In genomic region chr15:25059698-25060471, GRCh38 we compare ENCODE assay signal across 25 cellular contexts.
DNase-seq lines count a peak whose midpoint lies in the region; ATAC-seq and TF ChIP-seq lines count a peak whose summit lies in the region.
"Had no signal": no experiment of that assay in that cellular context is flagged by ENCODE, and none has a peak within 500 bp of the region (broad histone marks: within the 10 kb centered on the region; RNA-seq: fewer than 3 reads in every experiment).

No MANE protein-coding gene starts in this region.

- CTCF ChIA-PET in MCF 10A (lab: Yijun Ruan, JAX) = no interaction called here

- H3K4ac ChIP-seq in mesenchymal stem cell (ENCODE audit: low read depth in 1 of 2, low read length in 2 of 2) = no peak overlapping the region

- no peak overlapping the region for H2AK5ac ChIP-seq in mesenchymal stem cell (ENCODE audit: low read length, severe bottlenecking)

- peaks cover 8% of the 10 kb centered on the region for H3K79me1 ChIP-seq in mesenchymal stem cell (replicated peaks; ENCODE audit: low read length, poor library complexity, severe bottlenecking)

- no peak overlapping the region for H4K8ac ChIP-seq in mesenchymal stem cell (ENCODE audit: low read length)

- no peaks in the 10 kb centered on the region for H3K4me1 Mint-ChIP-seq in activated T-cell treated with anti-CD3 and anti-CD28 coated beads, Interleukin-2, amount 50 U/mL, for 72 hours (ENCODE audit: low read depth)
- H3K4me1 Mint-ChIP-seq in MCF 10A (ENCODE audit: insufficient read depth, unreplicated experiment) = no peaks in the 10 kb centered on the region
- H3K4me1 Mint-ChIP-seq: stimulated activated naive B cell treated with anti-CD40 and anti-IgM and Interleukin-4, amounts not matched to agents 10 μg/mL and 1 μg/mL and 100 μg/mL, for 72 hours; WTC11 had no signal

- no TSS peak for BruUV-seq in MCF 10A (replicated peaks; lab: Mats Ljungman, UMichigan)

- H3K27me3 ChIP-seq in right lobe of liver (no peaks in the 10 kb centered on the region), mesenchymal stem cell (ENCODE audit: control insufficient read depth in 1 of 2, insufficient read depth in 1 of 2, low read length in 2 of 2) (no peaks in the 10 kb centered on the region), WERI-Rb-1 (ENCODE audit: insufficient read depth, low read depth, severe bottlenecking) (no peaks in the 10 kb centered on the region)
- H3K27me3 ChIP-seq: body of pancreas, esophagus squamous epithelium, gastrocnemius medialis had no signal

- H3K36me3 Mint-ChIP-seq in activated T-cell treated with anti-CD3 and anti-CD28 coated beads, Interleukin-2, amount 50 U/mL, for 72 hours (ENCODE audit: insufficient read depth in 2 of 2) = peaks cover 88 to 96% of the 10 kb centered on the region in 2 donors
- H3K36me3 Mint-ChIP-seq in MCF 10A (ENCODE audit: insufficient read depth, unreplicated experiment) = peaks cover 97% of the 10 kb centered on the region

- ATAC-seq in right lobe of liver = no peak
- no peak for ATAC-seq in activated T-cell treated with anti-CD3 and anti-CD28 coated beads, Interleukin-2, amount 50 U/mL, for 72 hours (replicated peaks in 1 of 2)
- ATAC-seq: body of pancreas; gastrocnemius medialis; stimulated activated naive B cell treated with anti-CD40 and anti-IgM and Interleukin-4, amounts not matched to agents 10 μg/mL and 1 μg/mL and 100 μg/mL, for 72 hours; WTC11 had no signal

- no peak overlapping the region for H2BK120ac ChIP-seq in mesenchymal stem cell (ENCODE audit: low read depth, low read length)

- H2BK5ac ChIP-seq in mesenchymal stem cell (ENCODE audit: low read depth, low read length, poor library complexity, severe bottlenecking) = no peak overlapping the region

- no peak overlapping the region for H4K91ac ChIP-seq in mesenchymal stem cell (ENCODE audit: low read length)

- H3K9me3 ChIP-seq in right lobe of liver = peaks cover 0 to 76% (median 34%) of the 10 kb centered on the region in 4 donors
- peaks cover 100% of the 10 kb centered on the region for H3K9me3 ChIP-seq in mesenchymal stem cell (ENCODE audit: control insufficient read depth, low read length)
- peaks cover 83% of the 10 kb centered on the region for H3K9me3 ChIP-seq in WERI-Rb-1 (ENCODE audit: severe bottlenecking)

- H2AFZ ChIP-seq in mesenchymal stem cell (ENCODE audit: low read depth, low read length) = no peak overlapping the region

- H3K4me3 ChIP-seq in right lobe of liver (no peak overlapping the region), mesenchymal stem cell (ENCODE audit: insufficient read depth in 1 of 2, low read depth in 1 of 2, low read length in 2 of 2) (peak overlapping the region in 1 of 2 experiments; percentile 63), WERI-Rb-1 (ENCODE audit: low read depth, low read length) (no peak overlapping the region)
- H3K4me3 ChIP-seq: body of pancreas had no signal

- H3K27ac Mint-ChIP-seq in activated T-cell treated with anti-CD3 and anti-CD28 coated beads, Interleukin-2, amount 50 U/mL, for 72 hours = no peak overlapping the region
- H3K27ac Mint-ChIP-seq in MCF 10A (ENCODE audit: low read depth, unreplicated experiment) = no peak overlapping the region
- H3K27ac Mint-ChIP-seq: CD4-positive, alpha-beta T cell; stimulated activated naive B cell treated with anti-CD40 and anti-IgM and Interleukin-4, amounts not matched to agents 10 μg/mL and 1 μg/mL and 100 μg/mL, for 72 hours; WTC11 had no signal

- DNase-seq in D341Med (ENCODE audit: low spot score) (peak; percentile 15), right lobe of liver (peak in 2 of 3 donors; percentile 22 to 30), mesenchymal stem cell (no peak), WERI-Rb-1 (no peak), MCF 10A (ENCODE audit: unreplicated experiment) (no peak)
- DNase-seq in activated CD8-positive, alpha-beta memory T cell treated with anti-CD3 and anti-CD28 coated beads, Interleukin-2, amount 50 U/mL, for 4 hours = peak; percentile 2
- peak; percentile 10 for DNase-seq in stimulated activated CD8-positive, alpha-beta memory T cell treated with anti-CD3 and anti-CD28 coated beads, Interleukin-4, amount 100 ng/mL, for 48 hours
- DNase-seq in activated T-cell treated with anti-CD3 and anti-CD28 coated beads, Interleukin-2, amount 50 U/mL, for 72 hours = no peak
- DNase-seq: activated CD4-positive, alpha-beta T cell treated with anti-CD3 and anti-CD28 coated beads, Interleukin-2, amount 50 U/mL, for 48 hours; activated gamma-delta T cell treated with Interleukin-2 at 50 U/mL for 16 hours; activated T-cell treated with anti-CD3 and anti-CD28 coated beads for 4 hours; esophagus squamous epithelium; GOT3; mammary epithelial cell; NCI-H146; NCI-H2171 treated with DMSO at 0.1 percent for 48 hours; NCI-H524; SHP77 treated with DMSO at 0.1 percent for 48 hours; stimulated activated CD4-positive, alpha-beta T cell treated with anti-CD3 and anti-CD28 coated beads, Interleukin-4, amount 100 ng/mL, for 1 hour; stimulated activated naive B cell treated with anti-CD40 and anti-IgM and Interleukin-4, amounts not matched to agents 10 μg/mL and 1 μg/mL and 100 μg/mL, for 72 hours; T-helper 9 cell had no signal

- no peak overlapping the region for H3K4me2 ChIP-seq in mesenchymal stem cell (ENCODE audit: low read length, poor library complexity, severe bottlenecking)

- H3K9me3 Mint-ChIP-seq in activated T-cell treated with anti-CD3 and anti-CD28 coated beads, Interleukin-2, amount 50 U/mL, for 72 hours = peaks cover 24 to 70% of the 10 kb centered on the region in 2 donors
- H3K9me3 Mint-ChIP-seq in MCF 10A (ENCODE audit: unreplicated experiment) = peaks cover 73% of the 10 kb centered on the region

- TF ChIP-seq CTCF in right lobe of liver (IDR thresholded peaks at IDR 0.05) (no peak), WERI-Rb-1 (IDR thresholded peaks at IDR 0.05; ENCODE audit: low read depth, low read length) (no peak), MCF 10A (IDR thresholded peaks at IDR 0.05; ENCODE audit: unreplicated experiment) (no peak)

- H3K27ac ChIP-seq in right lobe of liver (no peak overlapping the region), mesenchymal stem cell (ENCODE audit: low read length, poor library complexity, severe bottlenecking) (no peak overlapping the region), WERI-Rb-1 (no peak overlapping the region)
- H3K27ac ChIP-seq: body of pancreas, esophagus squamous epithelium, gastrocnemius medialis had no signal

- 81% methylated on average over 9 of the region's 20 CpGs for WGBS in right lobe of liver (ENCODE audit: insufficient coverage, low coverage, low lambda C conversion rate, missing lambda C conversion rate)
- 88% methylated on average over 20 of the region's 20 CpGs for WGBS in mesenchymal stem cell

- intact Hi-C loops in right lobe of liver (cut with DNase I) = no loop called here
- intact Hi-C loops in MCF 10A (cut with micrococcal nuclease) = no loop called here

- POLR2A ChIA-PET in MCF 10A (lab: Yijun Ruan, JAX) = interaction anchor here (0.7 kb wide), 1 partner anchor 15 kb away, joined by 3 read pairs; no protein-coding TSS in a partner anchor

- no peak overlapping the region for H3K23ac ChIP-seq in mesenchymal stem cell (ENCODE audit: low read length in 2 of 2)

- H2BK12ac ChIP-seq in mesenchymal stem cell (ENCODE audit: low read length in 2 of 2) = no peak overlapping the region

- no peaks in the 10 kb centered on the region for H3K4me1 ChIP-seq in right lobe of liver
- H3K4me1 ChIP-seq in mesenchymal stem cell (ENCODE audit: control insufficient read depth, insufficient read depth, low read depth, low read length) = no peaks in the 10 kb centered on the region
- H3K4me1 ChIP-seq: body of pancreas, esophagus squamous epithelium, gastrocnemius medialis had no signal

- H3K4me3 Mint-ChIP-seq in activated T-cell treated with anti-CD3 and anti-CD28 coated beads, Interleukin-2, amount 50 U/mL, for 72 hours = no peak overlapping the region
- no peak overlapping the region for H3K4me3 Mint-ChIP-seq in MCF 10A (ENCODE audit: unreplicated experiment)
- H3K4me3 Mint-ChIP-seq: CD4-positive, alpha-beta T cell; stimulated activated naive B cell treated with anti-CD40 and anti-IgM and Interleukin-4, amounts not matched to agents 10 μg/mL and 1 μg/mL and 100 μg/mL, for 72 hours; WTC11 had no signal

- no peak overlapping the region for H2BK15ac ChIP-seq in mesenchymal stem cell (ENCODE audit: low read depth, poor library complexity, severe bottlenecking)

- H3K27me3 Mint-ChIP-seq in activated T-cell treated with anti-CD3 and anti-CD28 coated beads, Interleukin-2, amount 50 U/mL, for 72 hours (ENCODE audit: low read depth) = no peaks in the 10 kb centered on the region
- no peaks in the 10 kb centered on the region for H3K27me3 Mint-ChIP-seq in MCF 10A (ENCODE audit: insufficient read depth, unreplicated experiment)
- H3K27me3 Mint-ChIP-seq: CD4-positive, alpha-beta T cell; stimulated activated naive B cell treated with anti-CD40 and anti-IgM and Interleukin-4, amounts not matched to agents 10 μg/mL and 1 μg/mL and 100 μg/mL, for 72 hours had no signal

- no peak overlapping the region for H3K9ac ChIP-seq in mesenchymal stem cell (ENCODE audit: low read length)

- no peak for TF ChIP-seq POLR2A in right lobe of liver (IDR thresholded peaks at IDR 0.05)

- peaks cover 0 to 58% (median 0%) of the 10 kb centered on the region in 4 donors for H3K36me3 ChIP-seq in right lobe of liver
- H3K36me3 ChIP-seq in mesenchymal stem cell (ENCODE audit: control insufficient read depth in 1 of 2, insufficient read depth in 2 of 2, low read depth in 1 of 2, low read length in 2 of 2) = peaks cover 100% of the 10 kb centered on the region in 2 experiments
- peaks cover 79% of the 10 kb centered on the region for H3K36me3 ChIP-seq in WERI-Rb-1

- H3K18ac ChIP-seq in mesenchymal stem cell (ENCODE audit: low read depth in 1 of 2, low read length in 2 of 2) = no peak overlapping the region

- H3K14ac ChIP-seq in mesenchymal stem cell (ENCODE audit: low read length in 2 of 2) = no peak overlapping the region

Comparison
In these comparisons a context has a peak if more than half of its experiments do, and no peak if none do; other contexts are left out.
1. DNase-seq: peak in D341Med (single experiment), activated CD8-positive, alpha-beta memory T cell treated with anti-CD3 and anti-CD28 coated beads, Interleukin-2, amount 50 U/mL, for 4 hours (single experiment), right lobe of liver (2 of 3) and stimulated activated CD8-positive, alpha-beta memory T cell treated with anti-CD3 and anti-CD28 coated beads, Interleukin-4, amount 100 ng/mL, for 48 hours (single experiment); none in mesenchymal stem cell (single experiment), activated T-cell treated with anti-CD3 and anti-CD28 coated beads, Interleukin-2, amount 50 U/mL, for 72 hours (0 of 2), WERI-Rb-1 (single experiment) and MCF 10A (single experiment).